In genomic region chr7:142535123-142535779, GRCh38 we compare ENCODE assay signal across 8 cellular contexts.
DNase-seq lines count a peak whose midpoint lies in the region; ATAC-seq and TF ChIP-seq lines count a peak whose summit lies in the region.

No MANE protein-coding gene starts in this region.

- H3K4me3 ChIP-seq in AG10803 (ENCODE audit: low read length): no peak overlapping the region

- no peak overlapping the region for H3K27ac Mint-ChIP-seq in nephron

- no peaks in the 10 kb centered on the region for H3K9me3 Mint-ChIP-seq in nephron

- DNase-seq in AG10803 (ENCODE audit: low read depth) (peak; percentile 82), NCI-H524 treated with DMSO at 0.1 percent for 48 hours (lab: John Stamatoyannopoulos, UW) (peak; percentile 18)
- peak; percentile 79 to 84 for DNase-seq in activated CD4-positive, alpha-beta T cell treated with anti-CD3 and anti-CD28 coated beads, Interleukin-2, amount 50 U/mL, for 48 hours
- peak; percentile 62 for DNase-seq in effector CD4-positive, alpha-beta T cell
- DNase-seq in stimulated activated naive CD8-positive, alpha-beta T cell treated with anti-CD3 and anti-CD28 coated beads, Interleukin-15, Interleukin-2, amounts not matched to agents 100 U/mL and 50 U/mL, for 24 hours: peak; percentile 80

- no peak overlapping the region for H3K4me3 Mint-ChIP-seq in nephron

- peak; percentile 99 for TF ChIP-seq CTCF in AG10803 (conservative IDR thresholded peaks at IDR 0.05; ENCODE audit: low read length)
- peak; percentile 67 to 77 (median 67) for TF ChIP-seq CTCF in nephron (IDR thresholded peaks at IDR 0.05; ENCODE audit: unreplicated experiment in 3 of 3)

- H3K36me3 Mint-ChIP-seq in nephron (ENCODE audit: low read depth): no peaks in the 10 kb centered on the region

- ATAC-seq in GM18520 (IDR thresholded peaks at IDR 0.05; ENCODE audit: unreplicated experiment) (peak; percentile 88), HG03060 (IDR thresholded peaks at IDR 0.05; ENCODE audit: low read depth, unreplicated experiment) (peak; percentile 84)
- peak; percentile 97 for ATAC-seq in stimulated activated naive CD8-positive, alpha-beta T cell treated with anti-CD3 and anti-CD28 coated beads, Interleukin-15, Interleukin-2, amounts not matched to agents 100 U/mL and 50 U/mL, for 24 hours

- H3K4me1 Mint-ChIP-seq in nephron: no peaks in the 10 kb centered on the region

- peaks cover 9% of the 10 kb centered on the region for H3K27me3 Mint-ChIP-seq in nephron (ENCODE audit: low read depth)

Comparison
In these comparisons a context has a peak if more than half of its experiments do, and no peak if none do; other contexts are left out.
1. DNase-seq: peak in every context shown above with its lines; median percentile 82 in AG10803; 82 in activated CD4-positive, alpha-beta T cell treated with anti-CD3 and anti-CD28 coated beads, Interleukin-2, amount 50 U/mL, for 48 hours; 80 in stimulated activated naive CD8-positive, alpha-beta T cell treated with anti-CD3 and anti-CD28 coated beads, Interleukin-15, Interleukin-2, amounts not matched to agents 100 U/mL and 50 U/mL, for 24 hours; 62 in effector CD4-positive, alpha-beta T cell; 18 in NCI-H524 treated with DMSO at 0.1 percent for 48 hours.